Comparison of ENCODE assay signal across 8 cellular contexts in genomic region chr16:74368002-74368979, GRCh38. TPM values are rescaled to one million over a fixed set of nuclear protein-coding genes. Genes with fewer than 3 reads are reported as not detected.
DNase-seq lines count a peak whose midpoint lies in the region; ATAC-seq and TF ChIP-seq lines count a peak whose summit lies in the region.
"Not testable (repeated sequence)": the region's sequence is repeated elsewhere in the genome, so short reads cannot be mapped to it uniquely, and the experiment has no call there.

No MANE protein-coding gene starts in this region.

- peak overlapping the region; percentile 72 for H3K4me3 ChIP-seq in lower leg skin (ENCODE audit: low read depth, poor library complexity, severe bottlenecking)

- TF ChIP-seq CTCF in C4-2B (conservative IDR thresholded peaks at IDR 0.05); lower leg skin (IDR thresholded peaks at IDR 0.05): not testable (repeated sequence)

- intact Hi-C loops in lower leg skin (cut with DNase I; ENCODE audit: low total_unique reads) = not testable (repeated sequence)

- ATAC-seq in GM19397 (IDR thresholded peaks at IDR 0.05; ENCODE audit: unreplicated experiment) (peak; percentile 97), HG03558 (IDR thresholded peaks at IDR 0.05; ENCODE audit: extremely low read depth, unreplicated experiment) (peak; percentile 97)

- TF ChIP-seq POLR2A in lower leg skin (IDR thresholded peaks at IDR 0.05) = not testable (repeated sequence)

- DNase-seq in NCI-H748 (lab: John Stamatoyannopoulos, UW; ENCODE audit: unreplicated experiment) (peak; percentile 65), dermis microvascular lymphatic vessel endothelial cell (ENCODE audit: low read depth in 2 of 2) (peak; percentile 76 to 95), lower leg skin (ENCODE audit: low spot score in 2 of 2) (peak; percentile 99)
- DNase-seq in activated CD4-positive, alpha-beta T cell treated with anti-CD3 and anti-CD28 coated beads, Interleukin-2, amount 50 U/mL, for 48 hours = peak; percentile 95 to 97
- DNase-seq in stimulated activated CD4-positive, alpha-beta T cell treated with anti-CD3 and anti-CD28 coated beads, Interleukin-4, amount 100 ng/mL, for 24 hours = peak; percentile 96

- H3K27ac ChIP-seq in C4-2B = peak overlapping the region; percentile 74

- WGBS in lower leg skin, 2 donors = 1 to 2% methylated on average over 38 to 58 of the region's 83 CpGs

RNA-seq across cellular contexts. Expression of gene NPIPB15, which starts 7.8 kb away (rescaled TPM):
- total RNA-seq in dermis microvascular lymphatic vessel endothelial cell (0.13 TPM in 1 of 2 replicates, not detected in the other), lower leg skin (10 to 100 TPM in 1 of 4 donors, 1 to 10 TPM in 2, not detected in 1; 1.6 to 11.8 (median 3.0) TPM)

RNA-seq across cellular contexts. Expression of gene CLEC18B, which starts 53.0 kb away (rescaled TPM):
- total RNA-seq in dermis microvascular lymphatic vessel endothelial cell (0.13 TPM in 1 of 2 replicates, not detected in the other), lower leg skin (1 to 10 TPM in 1 of 4 donors, under 1 TPM in 1, not detected in 2; 0.30 to 1.4 TPM)

Comparison
In these comparisons a context has a peak if more than half of its experiments do, and no peak if none do; other contexts are left out.
1. Peak in every context shown above with its lines: DNase-seq, ATAC-seq, H3K4me3 ChIP-seq and H3K27ac ChIP-seq.